Comparison of ENCODE assay signal across 21 cellular contexts in genomic region chr5:10199700-10200099, GRCh38. TPM values are rescaled to one million over a fixed set of nuclear protein-coding genes. Genes with fewer than 3 reads are reported as not detected.
A peak's percentile ranks its signal among the peaks of the same experiment; 100 is the strongest.
DNase-seq lines count a peak whose midpoint lies in the region; ATAC-seq and TF ChIP-seq lines count a peak whose summit lies in the region.
"Had no signal": no experiment of that assay in that cellular context is flagged by ENCODE, and none has a peak within 500 bp of the region (broad histone marks: within the 10 kb centered on the region; RNA-seq: fewer than 3 reads in every experiment).

No MANE protein-coding gene starts in this region.

- H3K27me3 ChIP-seq in adipocyte (replicated peaks; ENCODE audit: control insufficient read depth, insufficient read depth, low read length), result no peaks in the 10 kb centered on the region
- no peaks in the 10 kb centered on the region for H3K27me3 ChIP-seq in spleen (replicated peaks in 1 of 7)
- H3K27me3 ChIP-seq: MG63 had no signal

- no peak for TF ChIP-seq CTCF in spleen (IDR thresholded peaks at IDR 0.05 in 8 of 11, conservative IDR thresholded peaks at IDR 0.05 in 3 of 11)

- no peak overlapping the region for H3K9ac ChIP-seq in adipocyte (ENCODE audit: low read length)
- H3K9ac ChIP-seq: SK-N-SH had no signal

- no peak overlapping the region for H3K27ac ChIP-seq in spleen
- H3K27ac ChIP-seq: A549 had no signal

- intact Hi-C loops in spleen (cut with DNase I; ENCODE audit: low total_unique reads), result no loop called here

- H3K4me3 ChIP-seq in adipocyte (ENCODE audit: low read length), result no peak overlapping the region
- H3K4me3 ChIP-seq in spleen, result no peak overlapping the region
- H3K4me3 ChIP-seq: A549, MG63 had no signal

- 85 to 98% (median 92%) methylated on average over 1 of the region's 1 CpG for WGBS in spleen, 5 donors

- no peak for ATAC-seq in GM19463 (IDR thresholded peaks at IDR 0.05; ENCODE audit: unreplicated experiment)
- ATAC-seq: A549, PC-3 had no signal

- peaks cover 12% of the 10 kb centered on the region for H3K4me1 ChIP-seq in adipocyte (ENCODE audit: control insufficient read depth, insufficient read depth, low read length)
- H3K4me1 ChIP-seq in spleen, result no peaks in the 10 kb centered on the region
- H3K4me1 ChIP-seq: A549 had no signal

- TF ChIP-seq POLR2A in spleen (IDR thresholded peaks at IDR 0.05), result no peak

- peaks cover 19% of the 10 kb centered on the region for H3K9me3 ChIP-seq in adipocyte (ENCODE audit: control insufficient read depth, low read length)
- H3K9me3 ChIP-seq in spleen, result peaks cover 0 to 32% (median 27%) of the 10 kb centered on the region in 8 donors
- H3K9me3 ChIP-seq: SK-N-SH had no signal

- H3K36me3 ChIP-seq in adipocyte (ENCODE audit: control insufficient read depth, insufficient read depth, low read length, severe bottlenecking), result no peaks in the 10 kb centered on the region
- H3K36me3 ChIP-seq in spleen, result no peaks in the 10 kb centered on the region
- H3K36me3 ChIP-seq: MG63 had no signal

- DNase-seq in AG20443 (ENCODE audit: low spot score), result peak; percentile 52
- DNase-seq in GM04504 (ENCODE audit: low read depth), result peak; percentile 37
- DNase-seq in adipocyte (ENCODE audit: low read depth), result peak; percentile 45
- peak; percentile 13 for DNase-seq in renal cortical epithelial cell (ENCODE audit: low read depth)
- no peak for DNase-seq in NCI-H69 (lab: John Stamatoyannopoulos, UW)
- no peak for DNase-seq in spleen
- DNase-seq: AML-193, COR-L47, DMS153, H9, Karpas-422, MG63, NCI-H146, NCI-H2029 treated with DMSO at 0.1 percent for 48 hours, NCI-H510A treated with DMSO at 0.1 percent for 48 hours, PC-3, RPMI8226, SHP77 treated with DMSO at 0.1 percent for 48 hours, SK-N-SH had no signal

RNA-seq across cellular contexts. Expression of gene ATPSCKMT, which starts 50.0 kb away (rescaled TPM):
- total RNA-seq in renal cortical epithelial cell (20.7 and 42.2 TPM in 2 replicates), spleen (10 to 100 TPM in 6 of 7 donors, 1 to 10 TPM in 1; 7.7 to 31.1 (median 16.5) TPM)
- polyA plus RNA-seq in spleen, result 1 to 10 TPM; 5.2 to 7.9 (median 7.4) TPM

RNA-seq across cellular contexts. Expression of gene CCT5, which starts 50.4 kb away (rescaled TPM):
- total RNA-seq in renal cortical epithelial cell, result 519 and 762 TPM in 2 replicates
- 100 to 1,000 TPM in 6 of 7 donors, 10 to 100 TPM in 1; 87.8 to 150 (median 114) TPM for total RNA-seq in spleen
- polyA plus RNA-seq in spleen, result 100 to 1,000 TPM in 2 of 3 donors, 10 to 100 TPM in 1; 76.9 to 128 (median 115) TPM

Comparison
In these comparisons a context has a peak if more than half of its experiments do, and no peak if none do; other contexts are left out.
1. DNase-seq: peak in AG20443 (single experiment), GM04504 (single experiment), adipocyte (single experiment) and renal cortical epithelial cell (single experiment); none in NCI-H69 (single experiment) and spleen (single experiment).